Comparison of ENCODE assay signal across 21 cellular contexts in genomic region chr9:38431101-38431500, GRCh38. TPM values are rescaled to one million over a fixed set of nuclear protein-coding genes. Genes with fewer than 3 reads are reported as not detected.
"Had no signal": no experiment of that assay in that cellular context is flagged by ENCODE, and none has a peak within 500 bp of the region (broad histone marks: within the 10 kb centered on the region; RNA-seq: fewer than 3 reads in every experiment).

No MANE protein-coding gene starts in this region.

- H3K27ac ChIP-seq: cardiac muscle cell, foreskin keratinocyte, neutrophil, parathyroid adenoma, sigmoid colon, spleen, thoracic aorta, upper lobe of right lung had no signal

- H3K4me1 ChIP-seq: foreskin keratinocyte, parathyroid adenoma, sigmoid colon, upper lobe of right lung had no signal

- H3K9me3 ChIP-seq: neutrophil, sigmoid colon, spleen, thoracic aorta, upper lobe of right lung had no signal

- H3K79me2 ChIP-seq: parathyroid adenoma had no signal

- H3K4me3 ChIP-seq: cardiac muscle cell, sigmoid colon, spleen, thoracic aorta, upper lobe of right lung had no signal

- H2AFZ ChIP-seq: parathyroid adenoma had no signal

- H3K9ac ChIP-seq: parathyroid adenoma had no signal

- H3K36me3 ChIP-seq: cardiac muscle cell, neutrophil, sigmoid colon, spleen, thoracic aorta, upper lobe of right lung had no signal

- DNase-seq: activated CD4-positive, CD25-positive, alpha-beta regulatory T cell treated with anti-CD3 and anti-CD28 coated beads, Interleukin-2, amount 50 U/mL, for 72 hours; activated gamma-delta T cell treated with Interleukin-2 at 50 U/mL for 16 hours; activated naive CD8-positive, alpha-beta T cell treated with anti-CD3 and anti-CD28 coated beads, Interleukin-2, amount 10 ng/mL, durations not matched to agents 7 days and 5 days; amygdala; foreskin keratinocyte; hippocampal formation; left cardiac atrium; natural killer cell; sigmoid colon; spleen; stimulated activated CD4-positive, alpha-beta T cell treated with anti-CD3 and anti-CD28 coated beads, Interleukin-4, amount 100 ng/mL, for 4 hours; upper lobe of right lung had no signal

RNA-seq across cellular contexts. Expression of gene IGFBPL1, which starts 6.8 kb away (rescaled TPM):
- total RNA-seq: activated CD8-positive, alpha-beta memory T cell treated with anti-CD3 and anti-CD28 coated beads for 36 hours; activated naive CD8-positive, alpha-beta T cell treated with anti-CD3 and anti-CD28 coated beads, Interleukin-2, amount 10 ng/mL, durations not matched to agents 7 days and 5 days; activated T-helper 1 cell treated with anti-CD3 and anti-CD28 coated beads, Interleukin-12 subunit alpha, Interleukin-12 subunit beta, Interleukin-2, Interleukin-4 antibody, amounts not matched to agents 30 ng/mL and 10 ng/mL and 1 ng/mL, durations not matched to agents 14 hours and 24 hours and 36 hours; fibroblast of lung; lower leg skin; mesenteric fat pad; natural killer cell; spleen had no signal
